Comparison of ENCODE assay signal across 13 cellular contexts in genomic region chrX:10254746-10255145, GRCh38.
DNase-seq lines count a peak whose midpoint lies in the region; ATAC-seq and TF ChIP-seq lines count a peak whose summit lies in the region.
"Had no signal": no experiment of that assay in that cellular context is flagged by ENCODE, and none has a peak within 500 bp of the region (broad histone marks: within the 10 kb centered on the region; RNA-seq: fewer than 3 reads in every experiment).

No MANE protein-coding gene starts in this region.

- H3K9me2 ChIP-seq in PC-9 (ENCODE audit: insufficient read depth), result no peaks in the 10 kb centered on the region

- CTCF ChIA-PET in MCF 10A (lab: Yijun Ruan, JAX) (interaction anchor here (0.6 to 1.4 kb wide), 11 partner anchors 14 to 502 kb away, joined by 3 to 5 read pairs (median 3); no protein-coding TSS in a partner anchor), PC-9 (lab: Charles Lee) (interaction anchor here (0.6 kb wide), 1 partner anchor 517 kb away, joined by 8 read pairs; no protein-coding TSS in a partner anchor)

- no peaks in the 10 kb centered on the region for H3K9me3 Mint-ChIP-seq in MCF 10A (ENCODE audit: unreplicated experiment)

- no peaks in the 10 kb centered on the region for H3K4me1 ChIP-seq in breast epithelium
- no peaks in the 10 kb centered on the region for H3K4me1 ChIP-seq in PC-9 (replicated peaks; ENCODE audit: insufficient read depth)
- H3K4me1 ChIP-seq: left lung, psoas muscle had no signal

- no peaks in the 10 kb centered on the region for H3K27me3 Mint-ChIP-seq in MCF 10A (ENCODE audit: insufficient read depth, unreplicated experiment)

- TF ChIP-seq CTCF in MCF 10A (IDR thresholded peaks at IDR 0.05; ENCODE audit: unreplicated experiment) (peak; percentile 35), breast epithelium (IDR thresholded peaks at IDR 0.05) (peak in 1 of 3 donors; percentile 8), PC-9 (conservative IDR thresholded peaks at IDR 0.05) (peak; percentile 56)

- H3K4me3 Mint-ChIP-seq in MCF 10A (ENCODE audit: unreplicated experiment), result no peak overlapping the region

- no peak overlapping the region for H3K4me2 ChIP-seq in PC-9

- no peak overlapping the region for H2AFZ ChIP-seq in PC-9

- H3K27ac Mint-ChIP-seq in MCF 10A (ENCODE audit: low read depth, unreplicated experiment), result no peak overlapping the region

- H4K20me1 ChIP-seq in PC-9 (ENCODE audit: insufficient read depth), result no peaks in the 10 kb centered on the region

- no peak overlapping the region for H3K4me3 ChIP-seq in breast epithelium
- H3K4me3 ChIP-seq in PC-9, result no peak overlapping the region
- H3K4me3 ChIP-seq: left lung, psoas muscle, tibial artery had no signal

- H3K27ac ChIP-seq in breast epithelium (no peak overlapping the region), PC-9 (no peak overlapping the region)
- H3K27ac ChIP-seq: left lung, psoas muscle, tibial artery had no signal

- intact Hi-C loops in MCF 10A (cut with micrococcal nuclease) (loop anchor here (1.0 kb wide), 4 partner anchors 64 to 382 kb away; no protein-coding TSS in a partner anchor), breast epithelium (cut with DNase I; ENCODE audit: low total_unique reads) (no loop called here), PC-9 (cut with micrococcal nuclease; ENCODE audit: unreplicated experiment) (loop anchor here (1.0 to 10.0 kb wide), 4 partner anchors 190 to 468 kb away; no protein-coding TSS in a partner anchor), left ventricle myocardium superior (cut with micrococcal nuclease) (no loop called here)

- BruUV-seq in MCF 10A (replicated peaks; lab: Mats Ljungman, UMichigan), result no TSS peak
- no TSS peak for BruUV-seq in PC-9 (replicated peaks; lab: Mats Ljungman, UMichigan)

- H3K4me1 Mint-ChIP-seq in MCF 10A (ENCODE audit: insufficient read depth, unreplicated experiment), result no peaks in the 10 kb centered on the region

- no peaks in the 10 kb centered on the region for H3K36me3 Mint-ChIP-seq in MCF 10A (ENCODE audit: insufficient read depth, unreplicated experiment)

- H3K27me3 ChIP-seq in breast epithelium (peaks cover 0 to 33% of the 10 kb centered on the region in 2 donors), PC-9 (ENCODE audit: insufficient read depth, low read depth) (no peaks in the 10 kb centered on the region)
- H3K27me3 ChIP-seq: left lung, tibial artery had no signal

- H3K9me3 ChIP-seq in breast epithelium (no peaks in the 10 kb centered on the region), PC-9 (ENCODE audit: insufficient read depth, low read depth) (no peaks in the 10 kb centered on the region)
- H3K9me3 ChIP-seq: left lung, psoas muscle, tibial artery had no signal

- ATAC-seq in left ventricle myocardium superior, result no peak
- ATAC-seq: left lung, psoas muscle had no signal

- H3K36me3 ChIP-seq in breast epithelium (no peaks in the 10 kb centered on the region), PC-9 (ENCODE audit: low read depth) (no peaks in the 10 kb centered on the region)
- H3K36me3 ChIP-seq: left lung, tibial artery had no signal

- no peaks in the 10 kb centered on the region for H3K79me2 ChIP-seq in PC-9 (ENCODE audit: low read depth)

- no peaks in the 10 kb centered on the region for H3F3A ChIP-seq in PC-9 (ENCODE audit: insufficient read depth, low read depth)

- POLR2A ChIA-PET in MCF 10A (lab: Yijun Ruan, JAX) (no interaction called here), PC-9 (lab: Charles Lee; ENCODE audit: unreplicated experiment) (interaction anchor here (0.6 to 0.7 kb wide), 2 partner anchors 187 to 269 kb away, joined by 4 to 6 read pairs; no protein-coding TSS in a partner anchor)

- peak; percentile 26 for DNase-seq in MCF 10A (ENCODE audit: unreplicated experiment)
- DNase-seq in breast epithelium (ENCODE audit: low spot score in 2 of 2), result no peak
- peak; percentile 20 to 57 for DNase-seq in PC-9
- peak; percentile 28 for DNase-seq in fibroblast of peridontal ligament (ENCODE audit: extremely low read depth)
- no peak for DNase-seq in NCI-H2107 treated with DMSO at 0.1 percent for 48 hours (lab: John Stamatoyannopoulos, UW; ENCODE audit: unreplicated experiment)
- DNase-seq in MV-4-11 (lab: John Stamatoyannopoulos, UW), result no peak
- DNase-seq in stimulated activated naive CD4-positive, alpha-beta T cell treated with Interleukin-2 at 50 U/mL for 16 hours (lab: John Stamatoyannopoulos, UW), result no peak
- DNase-seq in left ventricle myocardium superior, result no peak
- DNase-seq: C1 segment of cervical spinal cord, left lung, NCI-H69, psoas muscle, tibial artery had no signal

- TF ChIP-seq POLR2A in breast epithelium (IDR thresholded peaks at IDR 0.05), result no peak

Comparison
In these comparisons a context has a peak if more than half of its experiments do, and no peak if none do; other contexts are left out.
1. DNase-seq: peak in MCF 10A (single experiment), PC-9 (2 of 2) and fibroblast of peridontal ligament (single experiment); none in breast epithelium (0 of 2), NCI-H2107 treated with DMSO at 0.1 percent for 48 hours (single experiment), MV-4-11 (single experiment), stimulated activated naive CD4-positive, alpha-beta T cell treated with Interleukin-2 at 50 U/mL for 16 hours (single experiment) and left ventricle myocardium superior (single experiment).
2. intact Hi-C loops: an anchor here in MCF 10A (1.0 kb wide) and PC-9 (1.0 to 10.0 kb wide); none called in breast epithelium and left ventricle myocardium superior.